In genomic region chr4:60746172-60746571, GRCh38 we compare ENCODE assay signal across 23 cellular contexts.
"Had no signal": no experiment of that assay in that cellular context is flagged by ENCODE, and none has a peak within 500 bp of the region (broad histone marks: within the 10 kb centered on the region; RNA-seq: fewer than 3 reads in every experiment).

No MANE protein-coding gene starts in this region.

- H3K9me3 ChIP-seq: MG63, SK-N-SH had no signal

- H3K36me3 ChIP-seq: MG63 had no signal

- ATAC-seq: Panc1, PC-3, T-cell had no signal

- DNase-seq: Karpas-422; KG1; MG63; NCI-H1092 treated with DMSO at 0.1 percent for 48 hours; NCI-H1436; NCI-H187; NCI-H2029; NCI-H2081 treated with DMSO at 0.1 percent for 48 hours; NCI-H2171; NCI-H226; NCI-H446; NCI-H510A; NCI-H524 treated with DMSO at 0.1 percent for 48 hours; NCI-H69; NCI-H774; NK-92 treated with Interleukin-12 subunit alpha and Interleukin-12 subunit beta, amount 100 ng/mL, for 24 hours; PC-3; SHP77; SK-N-SH; SW 1271; T-cell had no signal

- H3K27ac ChIP-seq: RWPE1 had no signal

- H3K4me3 ChIP-seq: MG63 had no signal

- H3K27me3 ChIP-seq: MG63 had no signal

- H3K9ac ChIP-seq: SK-N-SH had no signal

- H3K4me2 ChIP-seq: SK-N-SH had no signal
